ENCODE assay signal across 8 cellular contexts in genomic region chr2:200860092-200860795, GRCh38. TPM values are rescaled to one million over a fixed set of nuclear protein-coding genes. Genes with fewer than 3 reads are reported as not detected.
DNase-seq lines count a peak whose midpoint lies in the region; ATAC-seq and TF ChIP-seq lines count a peak whose summit lies in the region.

No MANE protein-coding gene starts in this region.

- no peaks in the 10 kb centered on the region for H3K9me2 ChIP-seq in PC-3 (replicated peaks; ENCODE audit: low read length)

- H3K27me3 ChIP-seq in ACC112 (ENCODE audit: insufficient read depth, low read length) = no peaks in the 10 kb centered on the region
- no peaks in the 10 kb centered on the region for H3K27me3 ChIP-seq in PC-3 (ENCODE audit: low read length)

- POLR2A ChIA-PET in PC-3 (lab: Charles Lee; ENCODE audit: unreplicated experiment) = no interaction called here

- no peaks in the 10 kb centered on the region for H3K9me3 ChIP-seq in PC-3 (ENCODE audit: low read length)

- CTCF ChIA-PET in PC-3 (lab: Charles Lee) = no interaction called here

- 0 out of 2 replicates have a peak overlapping the region, but pooled peaks have one; percentile 0 for H3K9ac ChIP-seq in PC-3 (ENCODE audit: low read length)

- peaks cover 43 to 54% of the 10 kb centered on the region in 2 donors for H3K4me1 Mint-ChIP-seq in effector memory CD8-positive, alpha-beta T cell (ENCODE audit: low read depth in 2 of 2)
- peaks cover 72 to 73% of the 10 kb centered on the region in 2 donors for H3K4me1 Mint-ChIP-seq in natural killer cell

- no peaks in the 10 kb centered on the region for H3K27me3 Mint-ChIP-seq in effector memory CD8-positive, alpha-beta T cell
- H3K27me3 Mint-ChIP-seq in natural killer cell (ENCODE audit: low read depth in 2 of 2) = no peaks in the 10 kb centered on the region

- H3K27ac Mint-ChIP-seq in effector memory CD8-positive, alpha-beta T cell = peak overlapping the region; percentile 70 to 84
- H3K27ac Mint-ChIP-seq in natural killer cell = peak overlapping the region; percentile 90 to 99

- TF ChIP-seq CTCF in PC-3 (conservative IDR thresholded peaks at IDR 0.05; ENCODE audit: low read depth, low read length) (no peak), natural killer cell (IDR thresholded peaks at IDR 0.05) (no peak)

- H3K9me3 Mint-ChIP-seq in effector memory CD8-positive, alpha-beta T cell = no peaks in the 10 kb centered on the region
- no peaks in the 10 kb centered on the region for H3K9me3 Mint-ChIP-seq in natural killer cell

- H3K4me2 ChIP-seq in PC-3 (ENCODE audit: low read length) = peak overlapping the region; percentile 83

- H2AFZ ChIP-seq in ACC112 (ENCODE audit: low read length, unreplicated experiment) (no peak overlapping the region), PC-3 (ENCODE audit: low read length) (no peak overlapping the region)

- H3K4me3 Mint-ChIP-seq in effector memory CD8-positive, alpha-beta T cell = peak overlapping the region; percentile 83 to 92
- peak overlapping the region; percentile 93 for H3K4me3 Mint-ChIP-seq in natural killer cell

- peaks cover 64% of the 10 kb centered on the region for H3K36me3 ChIP-seq in ACC112 (ENCODE audit: insufficient read depth, low read length)
- peaks cover 64% of the 10 kb centered on the region for H3K36me3 ChIP-seq in PC-3 (ENCODE audit: low read depth, low read length)

- peaks cover 14% of the 10 kb centered on the region for H3F3A ChIP-seq in PC-3 (ENCODE audit: low read length, unreplicated experiment)

- H3K4me1 ChIP-seq in ACC112 (ENCODE audit: control insufficient read depth, insufficient read depth, low read length, unreplicated experiment) (peaks cover 34% of the 10 kb centered on the region), PC-3 (ENCODE audit: insufficient read depth, low read length) (peaks cover 26% of the 10 kb centered on the region)

- H3K27ac ChIP-seq in ACC112 (ENCODE audit: low read depth, low read length) (peak overlapping the region; percentile 55), PC-3 (ENCODE audit: low read length) (no peak overlapping the region)

- BruUV-seq in PC-3 (replicated peaks; lab: Mats Ljungman, UMichigan) = no TSS peak

- intact Hi-C loops in PC-3 (cut with micrococcal nuclease) (loop anchor here (2.0 kb wide), 1 partner anchor 47 kb away; no protein-coding TSS in a partner anchor), natural killer cell (cut with micrococcal nuclease) (loop anchor here (5.0 kb wide), 2 partner anchors 333 to 402 kb away; partner anchors contain the start of genes CASP8 and SGO2)

- peaks cover 96% of the 10 kb centered on the region for H3K36me3 Mint-ChIP-seq in effector memory CD8-positive, alpha-beta T cell (ENCODE audit: insufficient read depth)
- peaks cover 61% of the 10 kb centered on the region for H3K36me3 Mint-ChIP-seq in natural killer cell

- H4K20me1 ChIP-seq in PC-3 (ENCODE audit: low read length) = peaks cover 39% of the 10 kb centered on the region

- H3K79me2 ChIP-seq in ACC112 (ENCODE audit: control insufficient read depth, insufficient read depth, low read length, unreplicated experiment) = peaks cover 85% of the 10 kb centered on the region
- peaks cover 83% of the 10 kb centered on the region for H3K79me2 ChIP-seq in PC-3 (ENCODE audit: low read length)

- peak overlapping the region; percentile 91 for H3K4me3 ChIP-seq in ACC112 (ENCODE audit: low read depth, low read length)
- H3K4me3 ChIP-seq in PC-3 (ENCODE audit: low read length) = peak overlapping the region; percentile 93

- ATAC-seq in PC-3 = no peak
- ATAC-seq in effector memory CD8-positive, alpha-beta T cell (replicated peaks) = no peak
- ATAC-seq in natural killer cell = no peak
- ATAC-seq in HG03460 (IDR thresholded peaks at IDR 0.05; ENCODE audit: unreplicated experiment) = no peak

- no peak for DNase-seq in PC-3
- no peak for DNase-seq in effector memory CD8-positive, alpha-beta T cell
- DNase-seq in natural killer cell = no peak
- DNase-seq in NCI-H1092 (lab: John Stamatoyannopoulos, UW) = no peak
- no peak for DNase-seq in NCI-H526 (lab: John Stamatoyannopoulos, UW)
- DNase-seq in activated gamma-delta T cell (lab: John Stamatoyannopoulos, UW) = no peak

RNA-seq across cellular contexts. Expression of gene CLK1, which starts 4.2 kb away (rescaled TPM):
- 46.9 and 51.1 TPM in 2 replicates for total RNA-seq in PC-3 (2014; rRNA removed)
- total RNA-seq in natural killer cell = 1,000 to 10,000 TPM in 2 of 3 donors, 100 to 1,000 TPM in 1; 975 to 1,296 (median 1,070) TPM

RNA-seq across cellular contexts. Expression of gene PPIL3, which starts 28.6 kb away (rescaled TPM):
- 25.9 and 37.1 TPM in 2 replicates for total RNA-seq in PC-3 (2014; rRNA removed)
- 10 to 100 TPM; 30.0 to 39.9 (median 33.3) TPM for total RNA-seq in natural killer cell

RNA-seq across cellular contexts. Expression of gene NIF3L1, which starts 28.9 kb away (rescaled TPM):
- total RNA-seq in PC-3 (2014; rRNA removed) (63.1 and 81.5 TPM in 2 replicates), natural killer cell (10 to 100 TPM in 1 of 3 donors, 1 to 10 TPM in 2; 8.8 to 13.3 (median 9.6) TPM)

RNA-seq across cellular contexts. Expression of gene BZW1, which starts 48.5 kb away (rescaled TPM):
- total RNA-seq in PC-3 (2014; rRNA removed) (389 and 626 TPM in 2 replicates), natural killer cell (100 to 1,000 TPM; 393 to 417 (median 411) TPM)

Comparison
In these comparisons a context has a peak if more than half of its experiments do, and no peak if none do; other contexts are left out.
1. RNA of gene CLK1, which starts 4.2 kb away (total RNA-seq): 975 to 1,296 TPM in natural killer cell; 46.9 to 51.1 TPM in PC-3; every median in the first group is over 10 times any median in the second.